Comparison of ENCODE assay signal across 10 cellular contexts in genomic region chr22:45831394-45831793, GRCh38.
DNase-seq lines count a peak whose midpoint lies in the region; ATAC-seq, FAIRE-seq and TF ChIP-seq lines count a peak whose summit lies in the region.
"Had no signal": no experiment of that assay in that cellular context is flagged by ENCODE, and none has a peak within 500 bp of the region (broad histone marks: within the 10 kb centered on the region; RNA-seq: fewer than 3 reads in every experiment).

No MANE protein-coding gene starts in this region.

- FAIRE-seq in urothelium cell line (lab: Jason Lieb, UNC) (no peak), frontal cortex (lab: Jason Lieb, UNC) (no peak)

- intact Hi-C loops in heart right ventricle (cut with DNase I) = loop anchor here in 5 of 10 donors (5.0 to 10.0 kb wide), 3 partner anchors 184 to 257 kb away; no protein-coding TSS in a partner anchor
- intact Hi-C loops in left cardiac atrium (cut with DNase I) = loop anchor here in 1 of 2 donors (10.0 kb wide), 1 partner anchor 187 kb away; no protein-coding TSS in a partner anchor

- H3K27ac ChIP-seq in heart right ventricle = no peak overlapping the region
- H3K27ac ChIP-seq: BLaER1 treated with 17β-estradiol and CSF1 and Interleukin-3, amounts not matched to agents 10 nM and 100 nM had no signal

- DNase-seq in heart right ventricle (no peak), left cardiac atrium (no peak), RPMI7951 (ENCODE audit: low read depth) (peak; percentile 23), fibroblast of peridontal ligament (ENCODE audit: extremely low read depth) (peak; percentile 41), urothelium cell line (ENCODE audit: low spot score) (peak; percentile 27), GM19240 (ENCODE audit: insufficient read length, low spot score) (no peak), frontal cortex (ENCODE audit: low spot score in 2 of 2) (no peak)
- DNase-seq: stimulated activated CD8-positive, alpha-beta memory T cell treated with anti-CD3 and anti-CD28 coated beads, Interleukin-4, amount 100 ng/mL, for 48 hours had no signal

- H3K9me3 ChIP-seq in heart right ventricle = peaks cover 0 to 3% (median 0%) of the 10 kb centered on the region in 11 donors

- 79 to 80% methylated on average over 2 of the region's 2 CpGs for WGBS in heart right ventricle, 2 donors

- no peak overlapping the region for H3K4me3 ChIP-seq in heart right ventricle
- H3K4me3 ChIP-seq: BLaER1 treated with 17β-estradiol and CSF1 and Interleukin-3, amounts not matched to agents 10 nM and 100 nM had no signal

- H3K27me3 ChIP-seq in heart right ventricle = no peaks in the 10 kb centered on the region
- H3K27me3 ChIP-seq: BLaER1 treated with 17β-estradiol and CSF1 and Interleukin-3, amounts not matched to agents 10 nM and 100 nM had no signal

- ATAC-seq in heart right ventricle (no peak), left cardiac atrium (no peak), GM21723 (IDR thresholded peaks at IDR 0.05; ENCODE audit: unreplicated experiment) (no peak)

- H3K36me3 ChIP-seq in heart right ventricle = peaks cover 0 to 27% (median 0%) of the 10 kb centered on the region in 9 donors

- H3K4me1 ChIP-seq in heart right ventricle = no peaks in the 10 kb centered on the region

- peak in 6 of 9 donors; percentile 25 to 50 (median 31) for TF ChIP-seq CTCF in heart right ventricle (IDR thresholded peaks at IDR 0.05)

Comparison
In these comparisons a context has a peak if more than half of its experiments do, and no peak if none do; other contexts are left out.
1. DNase-seq: peak in RPMI7951 (single experiment), fibroblast of peridontal ligament (single experiment) and urothelium cell line (single experiment); none in heart right ventricle (0 of 2), left cardiac atrium (single experiment), GM19240 (single experiment) and frontal cortex (0 of 2).